8 cellular contexts compared by ENCODE assay signal in genomic region chr15:81336568-81336967, GRCh38. TPM values are rescaled to one million over a fixed set of nuclear protein-coding genes. Genes with fewer than 3 reads are reported as not detected.
DNase-seq lines count a peak whose midpoint lies in the region; ATAC-seq, FAIRE-seq and TF ChIP-seq lines count a peak whose summit lies in the region.

No MANE protein-coding gene starts in this region.

- no peaks in the 10 kb centered on the region; the same call in 1 of the 2 replicates for H3K4me1 ChIP-seq in GM12878 (ENCODE audit: control insufficient read depth, insufficient read depth, low read length)

- TF ChIP-seq RAD21 in GM12878 (IDR thresholded peaks at IDR 0.05; ENCODE audit: insufficient read depth, low read depth, low read length), result peak; percentile 83

- POLR2A ChIA-PET in GM12878 (lab: Charles Lee), result interaction anchor here (0.6 to 0.7 kb wide), 2 partner anchors 12 to 62 kb away, joined by 3 read pairs; partner anchors contain the start of gene STARD5

- RAD21 ChIA-PET in GM12878 (lab: Charles Lee; ENCODE audit: unreplicated experiment), result interaction anchor here (0.7 to 9.2 kb wide), 17 partner anchors 9 to 463 kb away, joined by 3 to 137 read pairs (median 4); partner anchors contain the start of gene STARD5

- TF ChIP-seq POLR2A in GM12878 (IDR thresholded peaks at IDR 0.05; ENCODE audit: low read depth, low read length), result no peak

- no peak overlapping the region for H3K4me2 ChIP-seq in GM12878 (ENCODE audit: control insufficient read depth, insufficient read depth)

- H3K9me3 ChIP-seq in GM12878 (replicated peaks; ENCODE audit: control insufficient read depth, insufficient read depth, low read length), result no peaks in the 10 kb centered on the region

- peak; percentile 44; the same call in 1 of the 2 replicates for TF ChIP-seq CTCF in LNCaP clone FGC (IDR thresholded peaks at IDR 0.05; ENCODE audit: control insufficient read depth, extremely low read depth, insufficient read depth)
- TF ChIP-seq CTCF in GM12878 (IDR thresholded peaks at IDR 0.05 in 2 of 3, conservative IDR thresholded peaks at IDR 0.05 in 1 of 3; ENCODE audit: control insufficient read depth in 2 of 3, extremely low read depth in 1 of 3, insufficient read depth in 1 of 3, low read depth in 3 of 3, low read length in 3 of 3), result peak; percentile 57 to 73 (median 66); a peak in 5 of 6 replicates
- peak; percentile 23 for TF ChIP-seq CTCF in progenitor cell of endocrine pancreas (IDR thresholded peaks at IDR 0.05; ENCODE audit: unreplicated experiment)

- no peak overlapping the region for H3K27ac Mint-ChIP-seq in progenitor cell of endocrine pancreas

- peaks cover 2% of the 10 kb centered on the region for H3K36me3 Mint-ChIP-seq in progenitor cell of endocrine pancreas (ENCODE audit: insufficient read depth)

- DNase-seq in SIG-M5 treated with dmso at 0.1 percent for 504 hours (lab: John Stamatoyannopoulos, UW; ENCODE audit: unreplicated experiment), result peak; percentile 40
- no peak for DNase-seq in SIG-M5 (lab: John Stamatoyannopoulos, UW)
- DNase-seq in LNCaP clone FGC (ENCODE audit: low read depth), result peak; percentile 51
- no peak for DNase-seq in GM12878 (ENCODE audit: low read depth, low spot score)
- DNase-seq in progenitor cell of endocrine pancreas (ENCODE audit: low spot score, unreplicated experiment), result no peak
- DNase-seq in NCI-H345 treated with DMSO at 0.1 percent for 48 hours (lab: John Stamatoyannopoulos, UW; ENCODE audit: unreplicated experiment), result no peak
- no peak for DNase-seq in GOT3 (lab: John Stamatoyannopoulos, UW)

- H3K4me3 ChIP-seq in LNCaP clone FGC (ENCODE audit: low read depth, low read length) (no peak overlapping the region), GM12878 (no peak overlapping the region)

- H2AFZ ChIP-seq in GM12878 (ENCODE audit: control insufficient read depth, low read depth, low read length), result no peak overlapping the region; the same call in none of the 2 replicates

- H3K4me3 Mint-ChIP-seq in progenitor cell of endocrine pancreas (ENCODE audit: low read depth), result no peak overlapping the region

- H3K27ac ChIP-seq in GM12878 (ENCODE audit: control insufficient read depth, insufficient read depth), result no peak overlapping the region

- no peaks in the 10 kb centered on the region for H3K9me3 Mint-ChIP-seq in progenitor cell of endocrine pancreas (ENCODE audit: low read depth)

- peaks cover 15% of the 10 kb centered on the region for H3K27me3 Mint-ChIP-seq in progenitor cell of endocrine pancreas

- WGBS in GM12878 (ENCODE audit: insufficient coverage, insufficient replicate concordance, low lambda C conversion rate, missing lambda C conversion rate), result 39% methylated on average over 4 of the region's 4 CpGs

- BruUV-seq in GM12878 (replicated peaks; lab: Mats Ljungman, UMichigan), result no TSS peak

- no peaks in the 10 kb centered on the region for H3K27me3 ChIP-seq in GM12878 (replicated peaks in 1 of 2; ENCODE audit: control insufficient read depth in 2 of 2, insufficient read depth in 2 of 2, low read length in 1 of 2)

- peaks cover 13% of the 10 kb centered on the region for H3K4me1 Mint-ChIP-seq in progenitor cell of endocrine pancreas (ENCODE audit: low read depth)

- CTCF ChIA-PET in GM12878 (lab: Yijun Ruan, JAX), result interaction anchor here (0.7 to 11.3 kb wide), 27 partner anchors 9 to 327 kb away, joined by 3 to 242 read pairs (median 5); partner anchors contain the start of gene STARD5

- FAIRE-seq in GM12878 (lab: Jason Lieb, UNC), result peak; percentile 13

- no peak overlapping the region for H3K9ac ChIP-seq in GM12878 (ENCODE audit: control insufficient read depth, insufficient read depth, low read length)

- no peaks in the 10 kb centered on the region for H3K79me2 ChIP-seq in GM12878 (ENCODE audit: control insufficient read depth, insufficient read depth, low read length)

- SMC1A ChIA-PET in GM12878 (lab: Charles Lee; ENCODE audit: uncharacterized antibody, unreplicated experiment), result interaction anchor here (0.6 to 6.1 kb wide), 18 partner anchors 10 to 356 kb away, joined by 3 to 122 read pairs (median 4); partner anchors contain the start of gene STARD5

- in situ Hi-C loops in GM12878 (cut with MboI), result no loop called here

- intact Hi-C loops in GM12878 (cut with micrococcal nuclease; ENCODE audit: unreplicated experiment), result loop anchor here (1.0 to 5.0 kb wide), 2 partner anchors 61 to 66 kb away; no protein-coding TSS in a partner anchor

- H4K20me1 ChIP-seq in GM12878 (ENCODE audit: control insufficient read depth, insufficient read depth), result no peaks in the 10 kb centered on the region

- ATAC-seq in GM12878 (peak; percentile 89), HG03378 (IDR thresholded peaks at IDR 0.05; ENCODE audit: unreplicated experiment) (no peak)

- H3K36me3 ChIP-seq in GM12878 (ENCODE audit: control insufficient read depth in 2 of 2, insufficient read depth in 2 of 2, low read length in 1 of 2), result no peaks in the 10 kb centered on the region

- TF ChIP-seq EP300 in GM12878 (IDR thresholded peaks at IDR 0.05; ENCODE audit: borderline replicate concordance in 1 of 2, control insufficient read depth in 1 of 2, low read depth in 2 of 2, low read length in 2 of 2), result no peak

TF ChIP-seq in GM12878, 131 proteins besides CTCF, POLR2A, EP300 and RAD21:
- TF ChIP-seq STAT1 (conservative IDR thresholded peaks at IDR 0.05) (no peak), SMC3 (IDR thresholded peaks at IDR 0.05; ENCODE audit: borderline replicate concordance, low read length) (peak; percentile 70; the same call in 1 of the 2 replicates), ZNF24 (IDR thresholded peaks at IDR 0.05) (0 out of 2 replicates have a peak, but pooled peaks have one; percentile 15)

RNA-seq across cellular contexts. Expression of gene STARD5, which starts 12.6 kb away (rescaled TPM):
- 20.1 and 22.0 TPM in 2 replicates for total RNA-seq in GM12878 (2013; cell fraction: nucleolus; rRNA removed)
- total RNA-seq in GM12878 (2014; rRNA removed) (6.3 and 6.4 TPM in 2 replicates), GM12878 (2014; rRNA removed; fragmentation: Illumina TruSeq; extraction: Trizol) (4.1 and 4.5 TPM in 2 replicates), GM12878 (2021) (6.0 and 6.1 TPM in 2 replicates), progenitor cell of endocrine pancreas (3.0 and 4.0 TPM in 2 replicates)
- polyA plus RNA-seq in GM12878 (2011; ENCODE audit: low read depth), result 2.0 TPM
- polyA plus RNA-seq in GM12878 (2011; rRNA removed) (7.5 and 9.4 TPM in 2 replicates), GM12878 (2014; fragmentation: Illumina TruSeq; extraction: Trizol) (5.4 and 6.3 TPM in 2 replicates), GM12878 (2014; fragmentation: Nextera tagmentation; extraction: Ambion mirVana) (1 to 10 TPM; 2.3 to 3.5 TPM), GM12878 (2014; rRNA removed) (8.4 and 8.6 TPM in 2 replicates), GM12878 (2016; fragmentation: Nextera tagmentation; extraction: Ambion mirVana) (1 to 10 TPM; 3.0 to 3.5 TPM)
- 11.9 and 12.7 TPM in 2 replicates for polyA plus RNA-seq in GM12878 (2011; cell fraction: cytosol; rRNA removed)
- polyA plus RNA-seq in GM12878 (2011; cell fraction: nucleus; rRNA removed), result 22.7 and 29.4 TPM in 2 replicates
- polyA plus RNA-seq in GM12878 (2012), result 3.0 and 4.8 TPM in 2 replicates
- polyA minus RNA-seq in GM12878 (2011; rRNA and poly(A)+ RNA removed), result 11.0 and 11.7 TPM in 2 replicates
- 1.9 and 3.1 TPM in 2 replicates for polyA minus RNA-seq in GM12878 (2011; cell fraction: cytosol; rRNA and poly(A)+ RNA removed)
- polyA minus RNA-seq in GM12878 (2011; cell fraction: nucleus; rRNA and poly(A)+ RNA removed), result 13.1 and 19.6 TPM in 2 replicates

RNA-seq across cellular contexts. Expression of gene TMC3, which starts 37.4 kb away (rescaled TPM):
- not detected in 2 replicates for total RNA-seq in GM12878 (2013; cell fraction: nucleolus; rRNA removed)
- not detected in 2 replicates for total RNA-seq in GM12878 (2014; rRNA removed)
- total RNA-seq in GM12878 (2014; rRNA removed; fragmentation: Illumina TruSeq; extraction: Trizol), result not detected in 2 replicates
- total RNA-seq in GM12878 (2021), result not detected in 2 replicates
- not detected for polyA plus RNA-seq in GM12878 (2011; ENCODE audit: low read depth)
- polyA plus RNA-seq in GM12878 (2011; rRNA removed), result not detected in 2 replicates
- not detected in 2 replicates for polyA plus RNA-seq in GM12878 (2011; cell fraction: cytosol; rRNA removed)
- polyA plus RNA-seq in GM12878 (2011; cell fraction: nucleus; rRNA removed), result not detected in 2 replicates
- not detected in 2 replicates for polyA plus RNA-seq in GM12878 (2012)
- not detected in 2 replicates for polyA plus RNA-seq in GM12878 (2014; fragmentation: Illumina TruSeq; extraction: Trizol)
- polyA plus RNA-seq in GM12878 (2014; fragmentation: Nextera tagmentation; extraction: Ambion mirVana), result under 1 TPM; 0.03 to 0.04 TPM
- polyA plus RNA-seq in GM12878 (2014; rRNA removed), result not detected in 2 replicates
- polyA plus RNA-seq in GM12878 (2016; fragmentation: Nextera tagmentation; extraction: Ambion mirVana), result under 1 TPM in 1 of 2 experiments, not detected in 1; 0.04 TPM
- polyA minus RNA-seq in GM12878 (2011; rRNA and poly(A)+ RNA removed), result not detected in 2 replicates
- not detected in 2 replicates for polyA minus RNA-seq in GM12878 (2011; cell fraction: cytosol; rRNA and poly(A)+ RNA removed)
- polyA minus RNA-seq in GM12878 (2011; cell fraction: nucleus; rRNA and poly(A)+ RNA removed), result not detected in 2 replicates
- total RNA-seq in progenitor cell of endocrine pancreas, result 0.07 and 0.10 TPM in 2 replicates

Comparison
In these comparisons a context has a peak if more than half of its experiments do, and no peak if none do; other contexts are left out.
1. DNase-seq: peak in SIG-M5 treated with dmso at 0.1 percent for 504 hours (single experiment) and LNCaP clone FGC (single experiment); none in SIG-M5 (single experiment), GM12878 (single experiment), progenitor cell of endocrine pancreas (single experiment), NCI-H345 treated with DMSO at 0.1 percent for 48 hours (single experiment) and GOT3 (single experiment).
2. Peak in every context shown above with its lines, with median percentiles within 50 percentile points of each other: CTCF ChIP-seq.